Comparison of ENCODE assay signal across 18 cellular contexts in genomic region chr1:172176206-172176605, GRCh38.
A peak's percentile ranks its signal among the peaks of the same experiment; 100 is the strongest.
DNase-seq lines count a peak whose midpoint lies in the region; ATAC-seq, FAIRE-seq and TF ChIP-seq lines count a peak whose summit lies in the region.
"Had no signal": no experiment of that assay in that cellular context is flagged by ENCODE, and none has a peak within 500 bp of the region (broad histone marks: within the 10 kb centered on the region; RNA-seq: fewer than 3 reads in every experiment).

No MANE protein-coding gene starts in this region.

- H3K27me3 Mint-ChIP-seq in nephron (ENCODE audit: low read depth) (no peaks in the 10 kb centered on the region), MCF 10A (ENCODE audit: insufficient read depth, unreplicated experiment) (no peaks in the 10 kb centered on the region)
- H3K27me3 Mint-ChIP-seq: B cell had no signal

- H3K36me3 Mint-ChIP-seq in nephron (ENCODE audit: low read depth) (no peaks in the 10 kb centered on the region), MCF 10A (ENCODE audit: insufficient read depth, unreplicated experiment) (no peaks in the 10 kb centered on the region)
- H3K36me3 Mint-ChIP-seq: CD8-positive, alpha-beta T cell had no signal

- peak; percentile 9 for FAIRE-seq in GM18507 (lab: Jason Lieb, UNC)
- FAIRE-seq: GM12891 had no signal

- H3K4me1 ChIP-seq in Panc1 (ENCODE audit: control insufficient read depth, insufficient read depth, low read length) = peaks cover 14% of the 10 kb centered on the region

- H3K4me1 Mint-ChIP-seq in nephron (peaks cover 31% of the 10 kb centered on the region), MCF 10A (ENCODE audit: insufficient read depth, unreplicated experiment) (peaks cover 7% of the 10 kb centered on the region)

- CTCF ChIA-PET in Panc1 (lab: Charles Lee) (no interaction called here), MCF 10A (lab: Yijun Ruan, JAX) (interaction anchor here (0.6 to 1.0 kb wide), 3 partner anchors 38 to 223 kb away, joined by 3 read pairs; no protein-coding TSS in a partner anchor)

- H3K27ac Mint-ChIP-seq in nephron = peak overlapping the region; percentile 36 to 56 (median 45)
- H3K27ac Mint-ChIP-seq in MCF 10A (ENCODE audit: low read depth, unreplicated experiment) = no peak overlapping the region
- H3K27ac Mint-ChIP-seq: B cell; CD8-positive, alpha-beta T cell; HFFc6 had no signal

- POLR2A ChIA-PET in Panc1 (lab: Charles Lee) = no interaction called here
- POLR2A ChIA-PET in MCF 10A (lab: Yijun Ruan, JAX) = no interaction called here

- intact Hi-C loops in Panc1 (cut with micrococcal nuclease; ENCODE audit: unreplicated experiment) (no loop called here), MCF 10A (cut with micrococcal nuclease) (no loop called here)

- H3K4me3 ChIP-seq in Panc1 (ENCODE audit: low read depth in 2 of 2, low read length in 2 of 2) = no peak overlapping the region
- H3K4me3 ChIP-seq: BLaER1 treated with 17β-estradiol and CSF1 and Interleukin-3, amounts not matched to agents 10 nM and 100 nM had no signal

- DNase-seq in GM18507 (ENCODE audit: extremely low spot score, insufficient read length, low read depth) (no peak), Panc1 (ENCODE audit: low read depth, low spot score) (no peak), kidney tubule cell (ENCODE audit: low spot score) (peak; percentile 11), mucosa of gallbladder (ENCODE audit: low spot score) (no peak), ureter (ENCODE audit: low spot score) (no peak), MCF 10A (ENCODE audit: unreplicated experiment) (no peak)
- no peak for DNase-seq in activated effector memory CD4-positive, alpha-beta T cell treated with anti-CD3 and anti-CD28 coated beads, Interleukin-2, amount 50 U/mL, for 16 hours
- DNase-seq: CD8-positive, alpha-beta T cell; DMS 273 treated with DMSO at 0.1 percent for 48 hours; GOT3; H7; HFFc6 had no signal

- H3K36me3 ChIP-seq in Panc1 (ENCODE audit: control insufficient read depth, insufficient read depth, low read length) = no peaks in the 10 kb centered on the region
- H3K36me3 ChIP-seq: BLaER1 treated with 17β-estradiol and CSF1 and Interleukin-3, amounts not matched to agents 10 nM and 100 nM had no signal

- no TSS peak for BruUV-seq in Panc1 (replicated peaks; lab: Mats Ljungman, UMichigan)
- no TSS peak for BruUV-seq in MCF 10A (replicated peaks; lab: Mats Ljungman, UMichigan)

- no peak for TF ChIP-seq CTCF in Panc1 (IDR thresholded peaks at IDR 0.05)
- no peak for TF ChIP-seq CTCF in nephron (IDR thresholded peaks at IDR 0.05; ENCODE audit: unreplicated experiment in 3 of 3)
- no peak for TF ChIP-seq CTCF in MCF 10A (IDR thresholded peaks at IDR 0.05; ENCODE audit: unreplicated experiment)

- no peak overlapping the region for H3K4me3 Mint-ChIP-seq in nephron
- H3K4me3 Mint-ChIP-seq in MCF 10A (ENCODE audit: unreplicated experiment) = no peak overlapping the region
- H3K4me3 Mint-ChIP-seq: B cell; CD8-positive, alpha-beta T cell; HFFc6 had no signal

- H3K9me3 Mint-ChIP-seq in nephron (no peaks in the 10 kb centered on the region), MCF 10A (ENCODE audit: unreplicated experiment) (no peaks in the 10 kb centered on the region)
- H3K9me3 Mint-ChIP-seq: CD8-positive, alpha-beta T cell; HFFc6 had no signal

- no peak for ATAC-seq in Panc1
- ATAC-seq: CD8-positive, alpha-beta T cell; HCT116 had no signal

- H3K27ac ChIP-seq in Panc1 (ENCODE audit: low read length) = peak overlapping the region; percentile 29; the same call in 1 of the 2 replicates
- H3K27ac ChIP-seq: BLaER1 treated with 17β-estradiol and CSF1 and Interleukin-3, amounts not matched to agents 10 nM and 100 nM; HL-60 had no signal

- no peaks in the 10 kb centered on the region for H3K27me3 ChIP-seq in Panc1 (ENCODE audit: control insufficient read depth, insufficient read depth, low read length)
- H3K27me3 ChIP-seq: BLaER1 treated with 17β-estradiol and CSF1 and Interleukin-3, amounts not matched to agents 10 nM and 100 nM had no signal

- in situ Hi-C loops in Panc1 (cut with HindIII; ENCODE audit: low pct_unique_long_range_greater_than_20kb, low sequenced_read_pairs) = no loop called here

- no peaks in the 10 kb centered on the region for H3K9me3 ChIP-seq in Panc1 (ENCODE audit: control insufficient read depth, insufficient read depth, low read depth, low read length)
- H3K9me3 ChIP-seq: BLaER1 treated with 17β-estradiol and CSF1 and Interleukin-3, amounts not matched to agents 10 nM and 100 nM had no signal
